Comparison of ENCODE assay signal across 1 cellular context in genomic region chr10:11682896-11683295, GRCh38.
A peak's percentile ranks its signal among the peaks of the same experiment; 100 is the strongest.
TF ChIP-seq lines count a peak whose summit lies in the region.

No MANE protein-coding gene starts in this region.

TF ChIP-seq in GM12878, 131 proteins besides CTCF, POLR2A, EP300 and RAD21:
- no peak for TF ChIP-seq BMI1 (IDR thresholded peaks at IDR 0.05; ENCODE audit: borderline replicate concordance)
- TF ChIP-seq EZH2 (IDR thresholded peaks at IDR 0.05; ENCODE audit: borderline replicate concordance, control insufficient read depth, low read depth, low read length) = no peak
- no peak for TF ChIP-seq JUND (IDR thresholded peaks at IDR 0.05; ENCODE audit: low read depth, low read length)
- 0 out of 2 replicates have a peak, but pooled peaks have one; percentile 4 for TF ChIP-seq EED (IDR thresholded peaks at IDR 0.05; ENCODE audit: low read depth)
- TF ChIP-seq, protein P1, sequence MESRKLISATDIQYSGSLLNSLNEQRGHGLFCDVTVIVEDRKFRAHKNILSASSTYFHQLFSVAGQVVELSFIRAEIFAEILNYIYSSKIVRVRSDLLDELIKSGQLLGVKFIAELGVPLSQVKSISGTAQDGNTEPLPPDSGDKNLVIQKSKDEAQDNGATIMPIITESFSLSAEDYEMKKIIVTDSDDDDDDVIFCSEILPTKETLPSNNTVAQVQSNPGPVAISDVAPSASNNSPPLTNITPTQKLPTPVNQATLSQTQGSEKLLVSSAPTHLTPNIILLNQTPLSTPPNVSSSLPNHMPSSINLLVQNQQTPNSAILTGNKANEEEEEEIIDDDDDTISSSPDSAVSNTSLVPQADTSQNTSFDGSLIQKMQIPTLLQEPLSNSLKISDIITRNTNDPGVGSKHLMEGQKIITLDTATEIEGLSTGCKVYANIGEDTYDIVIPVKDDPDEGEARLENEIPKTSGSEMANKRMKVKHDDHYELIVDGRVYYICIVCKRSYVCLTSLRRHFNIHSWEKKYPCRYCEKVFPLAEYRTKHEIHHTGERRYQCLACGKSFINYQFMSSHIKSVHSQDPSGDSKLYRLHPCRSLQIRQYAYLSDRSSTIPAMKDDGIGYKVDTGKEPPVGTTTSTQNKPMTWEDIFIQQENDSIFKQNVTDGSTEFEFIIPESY (IDR thresholded peaks at IDR 0.05) = no peak
